24 cellular contexts compared by ENCODE assay signal in the genomic region with DNA sequence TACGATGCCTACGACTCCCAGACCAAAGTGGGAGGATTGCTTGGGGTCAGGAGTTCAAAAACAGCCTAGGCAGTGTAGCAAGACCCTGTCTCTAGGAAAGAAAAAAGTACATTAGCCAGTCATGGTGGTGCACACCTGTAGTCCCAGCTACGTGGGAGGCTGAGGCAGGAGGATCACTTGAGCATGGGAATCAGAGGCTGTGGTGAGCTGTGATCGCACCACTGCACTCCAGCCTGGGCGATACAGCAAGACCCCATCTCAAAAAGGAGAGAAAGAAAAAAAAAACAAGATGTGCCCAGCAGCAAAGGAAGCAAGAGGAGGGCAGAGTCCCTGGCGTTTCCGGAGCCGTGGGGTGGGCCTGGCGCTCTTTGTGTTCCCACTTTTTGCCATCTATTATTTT.
"Had no signal": no experiment of that assay in that cellular context is flagged by ENCODE, and none has a peak within 500 bp of the region (broad histone marks: within the 10 kb centered on the region; RNA-seq: fewer than 3 reads in every experiment).

No MANE protein-coding gene starts in this region.

- H3K36me3 Mint-ChIP-seq: natural killer cell had no signal

- DNase-seq: hypothalamus; immature natural killer cell; left ventricle myocardium inferior; mesendoderm; naive B cell; natural killer cell; ovary; right lobe of liver; stimulated activated CD4-positive, alpha-beta T cell treated with anti-CD3 and anti-CD28 coated beads, Interleukin-1b, Interleukin-23, amount 100 ng/mL, for 48 hours; stimulated activated CD4-positive, alpha-beta T cell treated with anti-CD3 and anti-CD28 coated beads, Interleukin-2, amount 100 ng/mL, for 48 hours; stimulated activated CD4-positive, alpha-beta T cell treated with anti-CD3 and anti-CD28 coated beads, Interleukin-4, amount 100 ng/mL, for 4 hours; stimulated activated CD8-positive, alpha-beta memory T cell treated with anti-CD3 and anti-CD28 coated beads, Interleukin-4, amount 100 ng/mL, for 48 hours; stimulated activated naive CD8-positive, alpha-beta T cell treated with anti-CD3 and anti-CD28 coated beads, Interleukin-15, Interleukin-2, amounts not matched to agents 100 U/mL and 50 U/mL, for 24 hours; stomach; testis; transverse colon; upper lobe of right lung had no signal

- H3K4me1 ChIP-seq: left ventricle myocardium inferior, right atrium auricular region, testis, transverse colon, upper lobe of right lung had no signal

- H3K4me3 ChIP-seq: left ventricle myocardium inferior, lung, ovary, right atrium auricular region, right lobe of liver, smooth muscle cell, stomach, testis, thyroid gland, transverse colon, upper lobe of right lung had no signal

- H3K9me3 ChIP-seq: left ventricle myocardium inferior, ovary, right atrium auricular region, right lobe of liver, stomach, testis, thyroid gland, transverse colon, upper lobe of right lung had no signal

- H3K27ac Mint-ChIP-seq: mesothelial cell of epicardium had no signal

- H3K27ac ChIP-seq: left ventricle myocardium inferior, ovary, right atrium auricular region, right lobe of liver, stomach, testis, transverse colon, upper lobe of right lung had no signal

- H3K36me3 ChIP-seq: ovary had no signal

- H3K4me1 Mint-ChIP-seq: immature natural killer cell, mesothelial cell of epicardium had no signal

- ATAC-seq: natural killer cell; right lobe of liver; stimulated activated memory B cell treated with anti-CD40 and anti-IgM and Interleukin-4, amounts not matched to agents 10 μg/mL and 1 μg/mL and 100 μg/mL, for 72 hours had no signal

- H3K4me3 Mint-ChIP-seq: immature natural killer cell; mesothelial cell of epicardium; naive B cell; natural killer cell; stimulated activated memory B cell treated with anti-CD40 and anti-IgM and Interleukin-4, amounts not matched to agents 10 μg/mL and 1 μg/mL and 100 μg/mL, for 72 hours had no signal

- H3K9me3 Mint-ChIP-seq: immature natural killer cell; mesothelial cell of epicardium; naive B cell; natural killer cell; stimulated activated memory B cell treated with anti-CD40 and anti-IgM and Interleukin-4, amounts not matched to agents 10 μg/mL and 1 μg/mL and 100 μg/mL, for 72 hours had no signal

- H3K27me3 Mint-ChIP-seq: naive B cell; progenitor cell of endocrine pancreas; stimulated activated memory B cell treated with anti-CD40 and anti-IgM and Interleukin-4, amounts not matched to agents 10 μg/mL and 1 μg/mL and 100 μg/mL, for 72 hours had no signal
